In genomic region chr16:87953308-87954208, GRCh38 we compare ENCODE assay signal across 10 cellular contexts. TPM values are rescaled to one million over a fixed set of nuclear protein-coding genes. Genes with fewer than 3 reads are reported as not detected.
DNase-seq lines count a peak whose midpoint lies in the region; ATAC-seq and TF ChIP-seq lines count a peak whose summit lies in the region.
"Had no signal": no experiment of that assay in that cellular context is flagged by ENCODE, and none has a peak within 500 bp of the region (broad histone marks: within the 10 kb centered on the region; RNA-seq: fewer than 3 reads in every experiment).

No MANE protein-coding gene starts in this region.

- H3K4me1 ChIP-seq in iPS-18a (ENCODE audit: control insufficient read depth, low read depth, low read length), result peaks cover 4% of the 10 kb centered on the region

- no peaks in the 10 kb centered on the region for H3K27me3 Mint-ChIP-seq in T-helper 1 cell treated with Interleukin-12 subunit alpha and Interleukin-12 subunit beta and Interleukin-4 antibody, amounts not matched to agents 30 μg/mL and 1 μg/mL, for 36 hours (ENCODE audit: low read depth)
- no peaks in the 10 kb centered on the region for H3K27me3 Mint-ChIP-seq in activated B cell treated with CpG ODN at 0.5 μM for 24 hours
- no peaks in the 10 kb centered on the region for H3K27me3 Mint-ChIP-seq in stimulated activated naive B cell treated with anti-CD40 and anti-IgM and Interleukin-4, amounts not matched to agents 10 μg/mL and 1 μg/mL and 100 μg/mL, for 72 hours

- peak overlapping the region; percentile 47 for H3K4me3 Mint-ChIP-seq in T-helper 1 cell treated with Interleukin-12 subunit alpha and Interleukin-12 subunit beta and Interleukin-4 antibody, amounts not matched to agents 30 μg/mL and 1 μg/mL, for 36 hours
- peak overlapping the region; percentile 26 for H3K4me3 Mint-ChIP-seq in activated B cell treated with CpG ODN at 0.5 μM for 24 hours
- peak overlapping the region; percentile 62 to 67 for H3K4me3 Mint-ChIP-seq in stimulated activated naive B cell treated with anti-CD40 and anti-IgM and Interleukin-4, amounts not matched to agents 10 μg/mL and 1 μg/mL and 100 μg/mL, for 72 hours

- peaks cover 24% of the 10 kb centered on the region for H3K36me3 Mint-ChIP-seq in T-helper 1 cell treated with Interleukin-12 subunit alpha and Interleukin-12 subunit beta and Interleukin-4 antibody, amounts not matched to agents 30 μg/mL and 1 μg/mL, for 36 hours (ENCODE audit: low read depth)
- H3K36me3 Mint-ChIP-seq in activated B cell treated with CpG ODN at 0.5 μM for 24 hours (ENCODE audit: low read depth), result peaks cover 50% of the 10 kb centered on the region
- peaks cover 21 to 41% of the 10 kb centered on the region in 2 donors for H3K36me3 Mint-ChIP-seq in stimulated activated naive B cell treated with anti-CD40 and anti-IgM and Interleukin-4, amounts not matched to agents 10 μg/mL and 1 μg/mL and 100 μg/mL, for 72 hours

- ATAC-seq in activated B cell treated with CpG ODN at 0.5 μM for 24 hours (ENCODE audit: low read depth) (no peak), HG03025 (IDR thresholded peaks at IDR 0.05; ENCODE audit: low FRiP score, unreplicated experiment) (no peak), HG02571 (IDR thresholded peaks at IDR 0.05; ENCODE audit: unreplicated experiment) (no peak)
- no peak for ATAC-seq in stimulated activated naive B cell treated with anti-CD40 and anti-IgM and Interleukin-4, amounts not matched to agents 10 μg/mL and 1 μg/mL and 100 μg/mL, for 72 hours (replicated peaks)
- ATAC-seq: Panc1 had no signal

- no peaks in the 10 kb centered on the region for H3K27me3 ChIP-seq in iPS-18a (ENCODE audit: control insufficient read depth, insufficient read depth, low read length)

- peak overlapping the region; percentile 15 for H3K9ac ChIP-seq in iPS-18a (ENCODE audit: low read length)

- no peaks in the 10 kb centered on the region for H3K9me3 ChIP-seq in iPS-18a (ENCODE audit: control insufficient read depth, low read depth, low read length)

- H3K9me3 Mint-ChIP-seq in T-helper 1 cell treated with Interleukin-12 subunit alpha and Interleukin-12 subunit beta and Interleukin-4 antibody, amounts not matched to agents 30 μg/mL and 1 μg/mL, for 36 hours, result no peaks in the 10 kb centered on the region
- H3K9me3 Mint-ChIP-seq in activated B cell treated with CpG ODN at 0.5 μM for 24 hours, result no peaks in the 10 kb centered on the region
- H3K9me3 Mint-ChIP-seq in stimulated activated naive B cell treated with anti-CD40 and anti-IgM and Interleukin-4, amounts not matched to agents 10 μg/mL and 1 μg/mL and 100 μg/mL, for 72 hours, result no peaks in the 10 kb centered on the region

- H3K36me3 ChIP-seq in iPS-18a (ENCODE audit: control insufficient read depth, low read depth, low read length), result peaks cover 4% of the 10 kb centered on the region

- intact Hi-C loops in activated B cell treated with CpG ODN at 0.5 μM for 24 hours (cut with micrococcal nuclease), result loop anchor here (10.0 kb wide), 2 partner anchors 459 to 1291 kb away; partner anchors contain the start of gene ZCCHC14

- no peak for TF ChIP-seq CTCF in activated B cell treated with CpG ODN at 0.5 μM for 24 hours (IDR thresholded peaks at IDR 0.05)

- H3K4me1 Mint-ChIP-seq in T-helper 1 cell treated with Interleukin-12 subunit alpha and Interleukin-12 subunit beta and Interleukin-4 antibody, amounts not matched to agents 30 μg/mL and 1 μg/mL, for 36 hours (ENCODE audit: low read depth), result peaks cover 53% of the 10 kb centered on the region
- peaks cover 78% of the 10 kb centered on the region for H3K4me1 Mint-ChIP-seq in activated B cell treated with CpG ODN at 0.5 μM for 24 hours
- H3K4me1 Mint-ChIP-seq in stimulated activated naive B cell treated with anti-CD40 and anti-IgM and Interleukin-4, amounts not matched to agents 10 μg/mL and 1 μg/mL and 100 μg/mL, for 72 hours, result peaks cover 55 to 74% of the 10 kb centered on the region in 2 donors

- H3K27ac Mint-ChIP-seq in T-helper 1 cell treated with Interleukin-12 subunit alpha and Interleukin-12 subunit beta and Interleukin-4 antibody, amounts not matched to agents 30 μg/mL and 1 μg/mL, for 36 hours, result peak overlapping the region; percentile 46
- peak overlapping the region; percentile 69 for H3K27ac Mint-ChIP-seq in activated B cell treated with CpG ODN at 0.5 μM for 24 hours
- H3K27ac Mint-ChIP-seq in stimulated activated naive B cell treated with anti-CD40 and anti-IgM and Interleukin-4, amounts not matched to agents 10 μg/mL and 1 μg/mL and 100 μg/mL, for 72 hours, result peak overlapping the region; percentile 77

- H3K27ac ChIP-seq in iPS-18a (ENCODE audit: low read length), result no peak overlapping the region

- POLR2A ChIA-PET in activated B cell treated with CpG ODN at 0.5 μM for 24 hours (lab: Charles Lee), result interaction anchor here (0.5 to 2.6 kb wide), 8 partner anchors 8 to 503 kb away, joined by 3 to 11 read pairs (median 3); no protein-coding TSS in a partner anchor

- H3K4me3 ChIP-seq in iPS-18a (ENCODE audit: low read length), result no peak overlapping the region

- CTCF ChIA-PET in activated B cell treated with CpG ODN at 0.5 μM for 24 hours (lab: Charles Lee), result no interaction called here

- DNase-seq in T-helper 1 cell (no peak), activated B cell treated with CpG ODN at 0.5 μM for 24 hours (no peak), NCI-H82 (lab: John Stamatoyannopoulos, UW) (no peak)
- no peak for DNase-seq in stimulated activated naive B cell treated with anti-CD40 and anti-IgM and Interleukin-4, amounts not matched to agents 10 μg/mL and 1 μg/mL and 100 μg/mL, for 72 hours
- DNase-seq: amniotic stem cell had no signal

RNA-seq across cellular contexts. Expression of gene BANP, which starts 2.3 kb away (rescaled TPM):
- 62.8 and 72.3 TPM in 2 replicates for total RNA-seq in activated B cell treated with CpG ODN at 0.5 μM for 24 hours

RNA-seq across cellular contexts. Expression of gene CA5A, which starts 17.2 kb away (rescaled TPM):
- total RNA-seq in activated B cell treated with CpG ODN at 0.5 μM for 24 hours, result not detected in 2 replicates
